In the genomic region with DNA sequence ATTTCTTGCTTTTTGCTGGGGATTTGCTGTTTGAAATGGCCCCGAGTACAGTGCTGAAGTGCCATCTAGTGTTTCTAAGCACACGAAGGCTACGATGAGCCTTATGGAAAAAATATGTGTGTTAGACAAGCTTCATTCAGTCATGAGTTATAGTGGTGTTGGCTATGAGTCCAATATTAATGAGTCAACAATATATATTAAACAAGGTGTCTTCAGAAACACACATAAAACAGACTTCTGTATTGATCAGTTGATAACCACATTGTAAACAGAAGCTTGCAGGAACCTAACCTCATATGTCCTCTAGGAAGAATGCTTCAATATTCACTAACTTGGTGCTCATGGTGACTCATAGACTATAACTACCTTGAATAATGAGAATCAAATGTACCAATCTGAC, we compare ENCODE assay signal across 21 cellular contexts. TPM values are rescaled to one million over a fixed set of nuclear protein-coding genes. Genes with fewer than 3 reads are reported as not detected.
DNase-seq lines count a peak whose midpoint lies in the region; ATAC-seq and TF ChIP-seq lines count a peak whose summit lies in the region.
"Had no signal": no experiment of that assay in that cellular context is flagged by ENCODE, and none has a peak within 500 bp of the region (broad histone marks: within the 10 kb centered on the region; RNA-seq: fewer than 3 reads in every experiment).

No MANE protein-coding gene starts in this region.

- H3K4me3 ChIP-seq in HCT116 (replicated peaks in 1 of 2; ENCODE audit: low read depth in 1 of 2, low read length in 2 of 2) (no peak overlapping the region), esophagus squamous epithelium (no peak overlapping the region)
- H3K4me3 ChIP-seq: BLaER1, GM12878, HAP-1, MG63 had no signal

- H3K27ac ChIP-seq in HCT116 (ENCODE audit: low read depth, low read length) (no peak overlapping the region), RWPE1 (peak overlapping the region; percentile 99; the same call in 1 of the 2 replicates), esophagus squamous epithelium (peak overlapping the region in 3 of 4 donors; percentile 95)
- H3K27ac ChIP-seq: BLaER1 had no signal

- intact Hi-C loops in HCT116 (cut with micrococcal nuclease), result no loop called here
- intact Hi-C loops in esophagus squamous epithelium (cut with DNase I), result no loop called here

- TF ChIP-seq POLR2A in HCT116 (IDR thresholded peaks at IDR 0.05; ENCODE audit: borderline replicate concordance, extremely low read depth, insufficient read depth, insufficient read length) (no peak), esophagus squamous epithelium (IDR thresholded peaks at IDR 0.05) (no peak)

- no peaks in the 10 kb centered on the region for H3K27me3 ChIP-seq in HCT116 (ENCODE audit: insufficient read depth, low read length)
- H3K27me3 ChIP-seq in esophagus squamous epithelium, result peaks cover 0 to 6% (median 0%) of the 10 kb centered on the region in 4 donors
- H3K27me3 ChIP-seq: BLaER1, MG63 had no signal

- H3K9ac ChIP-seq in HCT116 (ENCODE audit: low read length), result no peak overlapping the region
- H3K9ac ChIP-seq: BLaER1 had no signal

- peak; percentile 44 for DNase-seq in ELR (ENCODE audit: low read depth)
- DNase-seq in HCT116 (ENCODE audit: low read depth, low spot score), result peak; percentile 8
- DNase-seq in RWPE1 (ENCODE audit: low spot score), result no peak
- DNase-seq in esophagus squamous epithelium (lab: John Stamatoyannopoulos, UW), result no peak
- no peak for DNase-seq in stimulated activated naive CD4-positive, alpha-beta T cell treated with Interleukin-2 at 50 U/mL for 16 hours (lab: John Stamatoyannopoulos, UW)
- DNase-seq in activated gamma-delta T cell treated with Interleukin-2 at 50 U/mL for 16 hours, result no peak
- no peak for DNase-seq in DMS153 (lab: John Stamatoyannopoulos, UW)
- DNase-seq: DMS 273 treated with DMSO at 0.1 percent for 48 hours, MG63, NCI-H1092 treated with DMSO at 0.1 percent for 48 hours, NCI-H187, NCI-H524 treated with DMSO at 0.1 percent for 48 hours, SHP77, T-helper 17 cell had no signal

- 79 to 87% methylated on average over 3 of the region's 3 CpGs for WGBS in esophagus squamous epithelium, 2 donors

- no peaks in the 10 kb centered on the region for H4K20me1 ChIP-seq in HCT116 (ENCODE audit: insufficient read depth)
- H4K20me1 ChIP-seq: BLaER1 had no signal

- RAD21 ChIA-PET in HCT116 (lab: Charles Lee; ENCODE audit: low non-redundant PET in 1 of 2, low total read pairs in 2 of 2, uncharacterized antibody in 2 of 2, unreplicated experiment in 2 of 2), result no interaction called here

- no peak; the same call in 1 of the 2 replicates for TF ChIP-seq RAD21 in HCT116 (IDR thresholded peaks at IDR 0.05; ENCODE audit: low read depth)

- H3K9me2 ChIP-seq in HCT116 (ENCODE audit: insufficient read depth), result no peaks in the 10 kb centered on the region

- BruUV-seq in HCT116 (replicated peaks; lab: Mats Ljungman, UMichigan), result no TSS peak

- POLR2A ChIA-PET in HCT116 (lab: Charles Lee) (no interaction called here), RWPE1 (lab: Yijun Ruan, JAX; ENCODE audit: low non-redundant PET) (no interaction called here)

- no peaks in the 10 kb centered on the region for H3K79me2 ChIP-seq in HCT116 (ENCODE audit: insufficient read depth, low read length)

- no peak for ATAC-seq in HCT116
- ATAC-seq: GM12878, Panc1, T-helper 17 cell had no signal

- H3K4me1 ChIP-seq in HCT116 (ENCODE audit: control insufficient read depth in 1 of 2, insufficient read depth in 2 of 2, low read length in 2 of 2) (peaks cover 13 to 33% of the 10 kb centered on the region in 2 experiments), esophagus squamous epithelium (peaks cover 5 to 38% (median 14%) of the 10 kb centered on the region in 3 donors)
- H3K4me1 ChIP-seq: BLaER1, HAP-1 had no signal

- H2AFZ ChIP-seq in HCT116 (ENCODE audit: low read depth, low read length, poor library complexity, severe bottlenecking), result no peak overlapping the region

- no peak overlapping the region for H3K4me2 ChIP-seq in HCT116 (ENCODE audit: low read length)
- H3K4me2 ChIP-seq: BLaER1 had no signal

- TF ChIP-seq CTCF in HCT116 (IDR thresholded peaks at IDR 0.05 in 2 of 3, conservative IDR thresholded peaks at IDR 0.05 in 1 of 3; ENCODE audit: borderline replicate concordance in 1 of 3, insufficient read depth in 1 of 3, low read depth in 2 of 3, low read length in 2 of 3) (peak in 1 of 3 experiments; percentile 9; a peak in 2 of 6 replicates), RWPE1 (conservative IDR thresholded peaks at IDR 0.05; ENCODE audit: low read depth) (no peak), esophagus squamous epithelium (IDR thresholded peaks at IDR 0.05) (no peak)

- H3K36me3 ChIP-seq in HCT116 (ENCODE audit: control insufficient read depth in 1 of 2, insufficient read depth in 2 of 2, low read length in 2 of 2) (no peaks in the 10 kb centered on the region), esophagus squamous epithelium (peaks cover 0 to 13% (median 0%) of the 10 kb centered on the region in 3 donors)
- H3K36me3 ChIP-seq: BLaER1, HAP-1, MG63 had no signal

- no peaks in the 10 kb centered on the region for H3K9me3 ChIP-seq in HCT116 (ENCODE audit: control insufficient read depth in 1 of 2, insufficient read depth in 1 of 2, low read depth in 1 of 2, low read length in 2 of 2)
- H3K9me3 ChIP-seq in esophagus squamous epithelium, result peaks cover 0 to 5% (median 0%) of the 10 kb centered on the region in 3 donors
- H3K9me3 ChIP-seq: BLaER1, HAP-1, MG63 had no signal

- CTCF ChIA-PET in HCT116 (lab: Charles Lee), result interaction anchor here (0.7 to 2.0 kb wide), 2 partner anchors 10 to 639 kb away, joined by 3 to 6 read pairs; no protein-coding TSS in a partner anchor
- CTCF ChIA-PET in RWPE1 (lab: Yijun Ruan, JAX), result interaction anchor here (1.7 kb wide), 1 partner anchor 11 kb away, joined by 7 read pairs; no protein-coding TSS in a partner anchor

TF ChIP-seq in HCT116, 20 proteins besides CTCF, POLR2A, EP300 and RAD21:
- TF ChIP-seq CBX3 (IDR thresholded peaks at IDR 0.05; ENCODE audit: low read depth), result no peak
- TF ChIP-seq SRF (IDR thresholded peaks at IDR 0.05; ENCODE audit: low read depth), result no peak
- no peak for TF ChIP-seq EZH2 (IDR thresholded peaks at IDR 0.05)
- no peak for TF ChIP-seq CEBPB (IDR thresholded peaks at IDR 0.05; ENCODE audit: low read depth)
- no peak for TF ChIP-seq EGR1 (IDR thresholded peaks at IDR 0.05; ENCODE audit: low read depth)
- TF ChIP-seq ZNF274 (IDR thresholded peaks at IDR 0.05; ENCODE audit: low read depth, low read length), result no peak
- TF ChIP-seq, protein P1, sequence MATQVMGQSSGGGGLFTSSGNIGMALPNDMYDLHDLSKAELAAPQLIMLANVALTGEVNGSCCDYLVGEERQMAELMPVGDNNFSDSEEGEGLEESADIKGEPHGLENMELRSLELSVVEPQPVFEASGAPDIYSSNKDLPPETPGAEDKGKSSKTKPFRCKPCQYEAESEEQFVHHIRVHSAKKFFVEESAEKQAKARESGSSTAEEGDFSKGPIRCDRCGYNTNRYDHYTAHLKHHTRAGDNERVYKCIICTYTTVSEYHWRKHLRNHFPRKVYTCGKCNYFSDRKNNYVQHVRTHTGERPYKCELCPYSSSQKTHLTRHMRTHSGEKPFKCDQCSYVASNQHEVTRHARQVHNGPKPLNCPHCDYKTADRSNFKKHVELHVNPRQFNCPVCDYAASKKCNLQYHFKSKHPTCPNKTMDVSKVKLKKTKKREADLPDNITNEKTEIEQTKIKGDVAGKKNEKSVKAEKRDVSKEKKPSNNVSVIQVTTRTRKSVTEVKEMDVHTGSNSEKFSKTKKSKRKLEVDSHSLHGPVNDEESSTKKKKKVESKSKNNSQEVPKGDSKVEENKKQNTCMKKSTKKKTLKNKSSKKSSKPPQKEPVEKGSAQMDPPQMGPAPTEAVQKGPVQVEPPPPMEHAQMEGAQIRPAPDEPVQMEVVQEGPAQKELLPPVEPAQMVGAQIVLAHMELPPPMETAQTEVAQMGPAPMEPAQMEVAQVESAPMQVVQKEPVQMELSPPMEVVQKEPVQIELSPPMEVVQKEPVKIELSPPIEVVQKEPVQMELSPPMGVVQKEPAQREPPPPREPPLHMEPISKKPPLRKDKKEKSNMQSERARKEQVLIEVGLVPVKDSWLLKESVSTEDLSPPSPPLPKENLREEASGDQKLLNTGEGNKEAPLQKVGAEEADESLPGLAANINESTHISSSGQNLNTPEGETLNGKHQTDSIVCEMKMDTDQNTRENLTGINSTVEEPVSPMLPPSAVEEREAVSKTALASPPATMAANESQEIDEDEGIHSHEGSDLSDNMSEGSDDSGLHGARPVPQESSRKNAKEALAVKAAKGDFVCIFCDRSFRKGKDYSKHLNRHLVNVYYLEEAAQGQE (IDR thresholded peaks at IDR 0.05; ENCODE audit: low read depth), result no peak
- TF ChIP-seq SP1 (IDR thresholded peaks at IDR 0.05; ENCODE audit: low read depth), result no peak
- TF ChIP-seq SIN3A (IDR thresholded peaks at IDR 0.05; ENCODE audit: low read depth), result no peak

RNA-seq across cellular contexts. Expression of a gene that starts 1.7 kb away (rescaled TPM):
- total RNA-seq in HCT116 (2021; ENCODE audit: unreplicated experiment) (4.6 TPM), esophagus squamous epithelium (100 to 1,000 TPM in 2 of 4 donors, 10 to 100 TPM in 2; 91.7 to 123 (median 104) TPM)
- 12.0 and 15.0 TPM in 2 replicates for polyA plus RNA-seq in HCT116 (2012)
- total RNA-seq: GM12878, HT-29, T-helper 17 cell had no signal
- polyA plus RNA-seq: AG04450, GM12878 had no signal

RNA-seq across cellular contexts. Expression of a gene that starts 6.4 kb away (rescaled TPM):
- total RNA-seq in HCT116 (2021; ENCODE audit: unreplicated experiment), result 2.0 TPM
- 3.3 and 4.6 TPM in 2 replicates for polyA plus RNA-seq in HCT116 (2012)
- total RNA-seq in esophagus squamous epithelium, result 1 to 10 TPM; 1.3 to 6.7 (median 2.2) TPM
- total RNA-seq: G401, GM12878, T-helper 17 cell had no signal
- polyA plus RNA-seq: AG04450, GM12878 had no signal

RNA-seq across cellular contexts. Expression of a gene that starts 27.9 kb away (rescaled TPM):
- total RNA-seq in HCT116 (2021; ENCODE audit: unreplicated experiment) (46.7 TPM), esophagus squamous epithelium (100 to 1,000 TPM in 2 of 4 donors, 10 to 100 TPM in 2; 82.6 to 123 (median 94.4) TPM)
- 89.1 and 116 TPM in 2 replicates for polyA plus RNA-seq in HCT116 (2012)
- total RNA-seq: G401, GM12878, T-helper 17 cell had no signal
- polyA plus RNA-seq: AG04450, GM12878 had no signal

RNA-seq across cellular contexts. Expression of a gene that starts 39.6 kb away (rescaled TPM):
- total RNA-seq in HCT116 (2021; ENCODE audit: unreplicated experiment) (not detected), esophagus squamous epithelium (1 to 10 TPM; 2.0 to 5.0 (median 3.5) TPM)
- polyA plus RNA-seq in HCT116 (2012), result not detected in 2 replicates
- total RNA-seq: G401, HT-29 had no signal
- polyA plus RNA-seq: AG04450 had no signal

Comparison
In these comparisons a context has a peak if more than half of its experiments do, and no peak if none do; other contexts are left out.
1. DNase-seq: peak in ELR (single experiment) and HCT116 (single experiment); none in RWPE1 (single experiment), esophagus squamous epithelium (single experiment), stimulated activated naive CD4-positive, alpha-beta T cell treated with Interleukin-2 at 50 U/mL for 16 hours (single experiment), activated gamma-delta T cell treated with Interleukin-2 at 50 U/mL for 16 hours (single experiment) and DMS153 (single experiment).
2. RNA of a gene that starts 1.7 kb away (total RNA-seq): 91.7 to 123 TPM in esophagus squamous epithelium; 4.6 TPM in HCT116 (single experiment); every median in the first group is over 10 times any median in the second.